In the genomic region with DNA sequence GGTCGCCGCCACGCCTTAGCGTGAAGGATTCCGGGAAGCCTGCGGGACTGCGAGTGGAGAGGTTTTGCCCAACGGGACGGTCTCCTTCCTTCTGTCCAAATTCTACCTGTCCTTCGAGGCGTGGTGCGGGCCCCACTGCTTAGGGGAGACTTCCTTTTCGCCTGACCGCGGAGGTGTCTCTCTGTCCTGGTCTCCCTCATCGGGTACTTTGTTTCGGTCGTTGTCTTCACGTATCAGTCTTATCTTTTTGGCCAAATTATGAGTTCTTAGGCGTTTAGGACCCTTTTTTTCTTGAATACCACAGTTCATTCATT, we compare ENCODE assay signal across 8 cellular contexts. TPM values are rescaled to one million over a fixed set of nuclear protein-coding genes. Genes with fewer than 3 reads are reported as not detected.
DNase-seq lines count a peak whose midpoint lies in the region; ATAC-seq, FAIRE-seq and TF ChIP-seq lines count a peak whose summit lies in the region.

No MANE protein-coding gene starts in this region.

- peaks cover 23% of the 10 kb centered on the region for H3K4me1 ChIP-seq in CD4-positive, CD25-positive, alpha-beta regulatory T cell (ENCODE audit: control insufficient read depth, insufficient read depth, low read length, poor library complexity, severe bottlenecking)
- peaks cover 12 to 13% of the 10 kb centered on the region in 2 experiments for H3K4me1 ChIP-seq in K562 (replicated peaks in 1 of 2; ENCODE audit: control insufficient read depth in 2 of 2, insufficient read depth in 2 of 2, low read length in 2 of 2)
- peaks cover 23 to 33% of the 10 kb centered on the region in 2 donors for H3K4me1 ChIP-seq in mucosa of rectum (ENCODE audit: control insufficient read depth in 2 of 2, insufficient read depth in 2 of 2, low read length in 2 of 2)

- no peak for FAIRE-seq in K562 (lab: Jason Lieb, UNC)

- H3K27me3 ChIP-seq in CD4-positive, CD25-positive, alpha-beta regulatory T cell (ENCODE audit: control insufficient read depth, insufficient read depth, low read length), result no peaks in the 10 kb centered on the region
- H3K27me3 ChIP-seq in K562 (ENCODE audit: control insufficient read depth in 2 of 2, insufficient read depth in 2 of 2, low read length in 2 of 2) (no peaks in the 10 kb centered on the region), mucosa of rectum (ENCODE audit: control insufficient read depth in 2 of 2, insufficient read depth in 2 of 2, low read length in 2 of 2) (no peaks in the 10 kb centered on the region)

- no peaks in the 10 kb centered on the region for H3K9me1 ChIP-seq in K562 (ENCODE audit: control insufficient read depth, insufficient read depth, low read length)

- 2% methylated on average over 20 of the region's 20 CpGs for WGBS in K562 (ENCODE audit: insufficient coverage, low coverage, missing lambda C conversion rate)

- no peak for TF ChIP-seq RAD21 in K562 (CRISPR knock-in tag; conservative IDR thresholded peaks at IDR 0.05 in 1 of 2, IDR thresholded peaks at IDR 0.05 in 1 of 2)

- H3K27ac ChIP-seq in CD4-positive, CD25-positive, alpha-beta regulatory T cell (ENCODE audit: insufficient read depth, low read length, poor library complexity, severe bottlenecking), result peak overlapping the region; percentile 84
- H3K27ac ChIP-seq in K562 (ENCODE audit: extremely low read depth, low read depth, low read length) (peak overlapping the region; percentile 68), mucosa of rectum (ENCODE audit: low read depth in 2 of 2, low read length in 2 of 2) (peak overlapping the region; percentile 82 to 89)

- intact Hi-C loops in K562 (cut with micrococcal nuclease), result loop anchor here (2.0 kb wide), 1 partner anchor 19 kb away; no protein-coding TSS in a partner anchor

- DNase-seq in CD4-positive, CD25-positive, alpha-beta regulatory T cell, result no peak
- no peak for DNase-seq in K562 (ENCODE audit: extremely low read depth in 1 of 4, low spot score in 3 of 4)
- DNase-seq in HEK293T (ENCODE audit: extremely low spot score), result no peak
- no peak for DNase-seq in LoVo (ENCODE audit: low spot score)
- no peak for DNase-seq in NCI-H82 treated with DMSO at 0.1 percent for 48 hours (lab: John Stamatoyannopoulos, UW; ENCODE audit: unreplicated experiment)

- peak overlapping the region; percentile 88 for H3K4me3 ChIP-seq in CD4-positive, CD25-positive, alpha-beta regulatory T cell (ENCODE audit: low read depth, low read length)
- H3K4me3 ChIP-seq in K562 (peak overlapping the region; percentile 86), mucosa of rectum (ENCODE audit: low read length in 2 of 2) (peak overlapping the region; percentile 93 to 100)

- no peak for TF ChIP-seq EP300 in K562 (IDR thresholded peaks at IDR 0.05; ENCODE audit: low read length)

- TF ChIP-seq CTCF in K562 (IDR thresholded peaks at IDR 0.05 in 2 of 3, conservative IDR thresholded peaks at IDR 0.05 in 1 of 3; ENCODE audit: insufficient read depth in 2 of 3, low read depth in 1 of 3, low read length in 3 of 3), result no peak

- BruUV-seq in K562 (replicated peaks; lab: Mats Ljungman, UMichigan), result TSS peak; percentile 80

- H3K36me3 ChIP-seq in CD4-positive, CD25-positive, alpha-beta regulatory T cell (ENCODE audit: control insufficient read depth, insufficient read depth, low read length), result peaks cover 19% of the 10 kb centered on the region
- H3K36me3 ChIP-seq in K562 (ENCODE audit: control insufficient read depth, insufficient read depth, low read length), result peaks cover 33% of the 10 kb centered on the region
- peaks cover 7 to 18% of the 10 kb centered on the region in 2 donors for H3K36me3 ChIP-seq in mucosa of rectum (ENCODE audit: control insufficient read depth in 2 of 2, insufficient read depth in 2 of 2, low read length in 2 of 2)

- H3K27ac Mint-ChIP-seq in CD4-positive, CD25-positive, alpha-beta regulatory T cell, result peak overlapping the region; percentile 86 to 97 (median 95)

- H3K9me3 Mint-ChIP-seq in CD4-positive, CD25-positive, alpha-beta regulatory T cell, result no peaks in the 10 kb centered on the region

- no peaks in the 10 kb centered on the region for H4K20me1 ChIP-seq in K562 (replicated peaks; ENCODE audit: control insufficient read depth, insufficient read depth, low read length)

- H3K36me3 Mint-ChIP-seq in CD4-positive, CD25-positive, alpha-beta regulatory T cell, result peaks cover 20% of the 10 kb centered on the region

- peak overlapping the region; percentile 95 for H3K4me2 ChIP-seq in K562 (ENCODE audit: insufficient read depth, low read length)

- POLR2A ChIA-PET in K562 (lab: Yijun Ruan, JAX) (interaction anchor here (0.7 to 1.6 kb wide), 5 partner anchors 12 to 79 kb away, joined by 3 to 6 read pairs (median 5); a partner anchor contains a TSS), HEK293T (lab: Yijun Ruan, JAX) (interaction anchor here (1.0 to 3.6 kb wide), 9 partner anchors 12 to 216 kb away, joined by 3 to 67 read pairs (median 4); a partner anchor contains a TSS)

- peak overlapping the region; percentile 96 for H2AFZ ChIP-seq in K562 (ENCODE audit: low read depth, low read length)

- no peaks in the 10 kb centered on the region for H3K27me3 Mint-ChIP-seq in CD4-positive, CD25-positive, alpha-beta regulatory T cell

- CTCF ChIA-PET in K562 (lab: Yijun Ruan, JAX; ENCODE audit: low intra/inter-chr PET ratio) (interaction anchor here (0.5 kb wide), 1 partner anchor 84 kb away, joined by 3 read pairs; a partner anchor contains a TSS), HEK293T (lab: Yijun Ruan, JAX) (no interaction called here)

- peak overlapping the region; percentile 92 to 95 (median 94) for H3K4me3 Mint-ChIP-seq in CD4-positive, CD25-positive, alpha-beta regulatory T cell

- no peak for TF ChIP-seq POLR2A in K562 (conservative IDR thresholded peaks at IDR 0.05)

- peaks cover 13 to 52% (median 35%) of the 10 kb centered on the region in 4 donors for H3K4me1 Mint-ChIP-seq in CD4-positive, CD25-positive, alpha-beta regulatory T cell

- H3K79me2 ChIP-seq in K562 (ENCODE audit: control insufficient read depth, insufficient read depth, low read length), result peaks cover 24% of the 10 kb centered on the region

- ATAC-seq in CD4-positive, CD25-positive, alpha-beta regulatory T cell (ENCODE audit: low read depth in 2 of 2), result no peak
- ATAC-seq in HG03064 (IDR thresholded peaks at IDR 0.05; ENCODE audit: low read depth, unreplicated experiment) (peak; percentile 13), K562 (no peak), GM18873 (IDR thresholded peaks at IDR 0.05; ENCODE audit: low FRiP score, unreplicated experiment) (no peak)

- H3K9ac ChIP-seq in K562 (ENCODE audit: insufficient read depth in 1 of 2, low read depth in 2 of 2, low read length in 2 of 2), result peak overlapping the region; percentile 82 to 96
- peak overlapping the region; percentile 83 to 92 for H3K9ac ChIP-seq in mucosa of rectum (ENCODE audit: low read depth in 1 of 2, low read length in 2 of 2)

- in situ Hi-C loops in K562 (cut with MboI), result no loop called here

- no peaks in the 10 kb centered on the region for H3K9me3 ChIP-seq in CD4-positive, CD25-positive, alpha-beta regulatory T cell (ENCODE audit: control insufficient read depth in 2 of 2, low read length in 2 of 2)
- H3K9me3 ChIP-seq in K562 (replicated peaks; ENCODE audit: control insufficient read depth, insufficient read depth, low read depth, low read length), result no peaks in the 10 kb centered on the region
- no peaks in the 10 kb centered on the region for H3K9me3 ChIP-seq in mucosa of rectum (ENCODE audit: control insufficient read depth in 2 of 2, low read length in 2 of 2)

RNA-seq across cellular contexts. Expression of a gene that starts 0.4 kb away (rescaled TPM):
- 24.4 TPM for total RNA-seq in CD4-positive, CD25-positive, alpha-beta regulatory T cell
- polyA plus RNA-seq in CD4-positive, CD25-positive, alpha-beta regulatory T cell, result 10 to 100 TPM in 3 of 4 donors, 1 to 10 TPM in 1; 10.0 to 18.1 (median 13.3) TPM
- 110 and 177 TPM in 2 replicates for total RNA-seq in K562 (2011; cell fraction: chromatin; rRNA removed; ENCODE audit: low replicate concordance)
- total RNA-seq in K562 (2011; cell fraction: nucleolus; rRNA removed), result 95.9 and 97.1 TPM in 2 replicates
- total RNA-seq in K562 (2011; cell fraction: nucleoplasm; rRNA removed), result 112 and 129 TPM in 2 replicates
- total RNA-seq in K562 (2014; rRNA removed) (15.1 and 17.0 TPM in 2 replicates), K562 (2014; rRNA removed; fragmentation: Illumina TruSeq; extraction: Trizol) (14.5 and 15.8 TPM in 2 replicates), K562 (2015; rRNA removed; fragmentation: Illumina TruSeq; extraction: Trizol) (13.8 and 13.9 TPM in 2 replicates), K562 (2021) (23.5 and 24.6 TPM in 2 replicates)
- polyA plus RNA-seq in K562 (2011; rRNA removed) (29.4 and 41.9 TPM in 2 replicates), K562 (2014; fragmentation: Illumina TruSeq; extraction: Trizol) (19.1 and 21.5 TPM in 2 replicates), K562 (2014; fragmentation: Nextera tagmentation; extraction: Ambion mirVana) (10 to 100 TPM; 22.5 to 34.1 TPM), K562 (2014; rRNA removed) (24.0 and 30.5 TPM in 2 replicates)
- polyA plus RNA-seq in K562 (2011; cell fraction: cytosol; rRNA removed), result 33.8 and 41.0 TPM in 2 replicates
- 89.9 and 99.2 TPM in 2 replicates for polyA plus RNA-seq in K562 (2011; cell fraction: nucleus; rRNA removed)
- polyA plus RNA-seq in K562 (2012), result 15.5 and 24.5 TPM in 2 replicates
- 32.2 and 33.0 TPM in 2 replicates for polyA minus RNA-seq in K562 (2011; rRNA and poly(A)+ RNA removed)
- 8.2 and 17.7 TPM in 2 replicates for polyA minus RNA-seq in K562 (2011; cell fraction: cytosol; rRNA and poly(A)+ RNA removed)
- polyA minus RNA-seq in K562 (2011; cell fraction: nucleus; rRNA and poly(A)+ RNA removed), result 28.0 and 41.1 TPM in 2 replicates

RNA-seq across cellular contexts. Expression of a gene that starts 14.6 kb away (rescaled TPM):
- 21.1 TPM for total RNA-seq in CD4-positive, CD25-positive, alpha-beta regulatory T cell
- polyA plus RNA-seq in CD4-positive, CD25-positive, alpha-beta regulatory T cell, result 1 to 10 TPM; 2.1 to 4.6 (median 4.5) TPM
- 55.3 and 136 TPM in 2 replicates for total RNA-seq in K562 (2011; cell fraction: chromatin; rRNA removed; ENCODE audit: low replicate concordance)
- total RNA-seq in K562 (2011; cell fraction: nucleolus; rRNA removed), result 108 and 111 TPM in 2 replicates
- 77.1 and 102 TPM in 2 replicates for total RNA-seq in K562 (2011; cell fraction: nucleoplasm; rRNA removed)
- total RNA-seq in K562 (2014; rRNA removed) (16.9 and 23.8 TPM in 2 replicates), K562 (2014; rRNA removed; fragmentation: Illumina TruSeq; extraction: Trizol) (6.9 and 11.8 TPM in 2 replicates), K562 (2015; rRNA removed; fragmentation: Illumina TruSeq; extraction: Trizol) (14.8 and 15.6 TPM in 2 replicates), K562 (2021) (34.1 and 41.2 TPM in 2 replicates)
- polyA plus RNA-seq in K562 (2011; rRNA removed) (10.8 and 19.6 TPM in 2 replicates), K562 (2014; fragmentation: Illumina TruSeq; extraction: Trizol) (29.7 and 34.7 TPM in 2 replicates), K562 (2014; fragmentation: Nextera tagmentation; extraction: Ambion mirVana) (1 to 10 TPM in 1 of 2 experiments, under 1 TPM in 1; 0.66 to 1.0 TPM), K562 (2014; rRNA removed) (22.4 and 25.7 TPM in 2 replicates)
- polyA plus RNA-seq in K562 (2011; cell fraction: cytosol; rRNA removed), result 13.0 and 21.3 TPM in 2 replicates
- polyA plus RNA-seq in K562 (2011; cell fraction: nucleus; rRNA removed), result 40.4 and 77.6 TPM in 2 replicates
- polyA plus RNA-seq in K562 (2012), result 20.0 and 49.0 TPM in 2 replicates
- polyA minus RNA-seq in K562 (2011; rRNA and poly(A)+ RNA removed), result 14.8 and 15.7 TPM in 2 replicates
- 14.0 and 18.9 TPM in 2 replicates for polyA minus RNA-seq in K562 (2011; cell fraction: cytosol; rRNA and poly(A)+ RNA removed)
- polyA minus RNA-seq in K562 (2011; cell fraction: nucleus; rRNA and poly(A)+ RNA removed), result 42.3 and 43.5 TPM in 2 replicates

RNA-seq across cellular contexts. Expression of a gene that starts 20.1 kb away (rescaled TPM):
- 22.5 TPM for total RNA-seq in CD4-positive, CD25-positive, alpha-beta regulatory T cell
- 10 to 100 TPM; 28.6 to 35.2 (median 32.6) TPM for polyA plus RNA-seq in CD4-positive, CD25-positive, alpha-beta regulatory T cell
- 270 and 472 TPM in 2 replicates for total RNA-seq in K562 (2011; cell fraction: chromatin; rRNA removed; ENCODE audit: low replicate concordance)
- 367 and 397 TPM in 2 replicates for total RNA-seq in K562 (2011; cell fraction: nucleolus; rRNA removed)
- 334 and 339 TPM in 2 replicates for total RNA-seq in K562 (2011; cell fraction: nucleoplasm; rRNA removed)
- total RNA-seq in K562 (2014; rRNA removed), result 29.9 and 44.1 TPM in 2 replicates
- total RNA-seq in K562 (2014; rRNA removed; fragmentation: Illumina TruSeq; extraction: Trizol), result 42.2 and 43.8 TPM in 2 replicates
- 35.3 and 40.0 TPM in 2 replicates for total RNA-seq in K562 (2015; rRNA removed; fragmentation: Illumina TruSeq; extraction: Trizol)
- total RNA-seq in K562 (2021), result 79.3 and 85.8 TPM in 2 replicates
- polyA plus RNA-seq in K562 (2011; rRNA removed), result 85.0 and 126 TPM in 2 replicates
- 181 and 307 TPM in 2 replicates for polyA plus RNA-seq in K562 (2011; cell fraction: cytosol; rRNA removed)
- 605 and 868 TPM in 2 replicates for polyA plus RNA-seq in K562 (2011; cell fraction: nucleus; rRNA removed)
- polyA plus RNA-seq in K562 (2012), result 55.2 and 59.1 TPM in 2 replicates
- 112 and 113 TPM in 2 replicates for polyA plus RNA-seq in K562 (2014; fragmentation: Illumina TruSeq; extraction: Trizol)
- 100 to 1,000 TPM in 1 of 2 experiments, 10 to 100 TPM in 1; 91.1 to 135 TPM for polyA plus RNA-seq in K562 (2014; fragmentation: Nextera tagmentation; extraction: Ambion mirVana)
- polyA plus RNA-seq in K562 (2014; rRNA removed), result 61.3 and 79.2 TPM in 2 replicates
- 93.3 and 126 TPM in 2 replicates for polyA minus RNA-seq in K562 (2011; rRNA and poly(A)+ RNA removed)
- 33.0 and 58.4 TPM in 2 replicates for polyA minus RNA-seq in K562 (2011; cell fraction: cytosol; rRNA and poly(A)+ RNA removed)
- 82.9 and 117 TPM in 2 replicates for polyA minus RNA-seq in K562 (2011; cell fraction: nucleus; rRNA and poly(A)+ RNA removed)

RNA-seq across cellular contexts. Expression of a gene that starts 27.1 kb away (rescaled TPM):
- total RNA-seq in CD4-positive, CD25-positive, alpha-beta regulatory T cell, result not detected
- not detected for polyA plus RNA-seq in CD4-positive, CD25-positive, alpha-beta regulatory T cell
- total RNA-seq in K562 (2011; cell fraction: chromatin; rRNA removed; ENCODE audit: low replicate concordance), result 0.37 and 1.3 TPM in 2 replicates
- total RNA-seq in K562 (2011; cell fraction: nucleolus; rRNA removed), result 0.13 and 0.50 TPM in 2 replicates
- 0.66 and 0.99 TPM in 2 replicates for total RNA-seq in K562 (2011; cell fraction: nucleoplasm; rRNA removed)
- 0.09 TPM in 1 of 2 replicates, not detected in the other for total RNA-seq in K562 (2014; rRNA removed)
- not detected in 2 replicates for total RNA-seq in K562 (2014; rRNA removed; fragmentation: Illumina TruSeq; extraction: Trizol)
- total RNA-seq in K562 (2015; rRNA removed; fragmentation: Illumina TruSeq; extraction: Trizol), result not detected in 2 replicates
- total RNA-seq in K562 (2021), result 0.11 and 0.13 TPM in 2 replicates
- 0.04 and 0.08 TPM in 2 replicates for polyA plus RNA-seq in K562 (2011; rRNA removed)
- 0.04 and 0.12 TPM in 2 replicates for polyA plus RNA-seq in K562 (2011; cell fraction: cytosol; rRNA removed)
- polyA plus RNA-seq in K562 (2011; cell fraction: nucleus; rRNA removed), result 0.59 and 0.63 TPM in 2 replicates
- 0.13 TPM in 1 of 2 replicates, not detected in the other for polyA plus RNA-seq in K562 (2012)
- polyA plus RNA-seq in K562 (2014; fragmentation: Illumina TruSeq; extraction: Trizol), result 0.07 and 0.11 TPM in 2 replicates
- polyA plus RNA-seq in K562 (2014; fragmentation: Nextera tagmentation; extraction: Ambion mirVana), result not detected
- polyA plus RNA-seq in K562 (2014; rRNA removed), result 0.03 and 0.05 TPM in 2 replicates
- 0.11 and 0.21 TPM in 2 replicates for polyA minus RNA-seq in K562 (2011; rRNA and poly(A)+ RNA removed)
- polyA minus RNA-seq in K562 (2011; cell fraction: cytosol; rRNA and poly(A)+ RNA removed), result not detected in 2 replicates
- 0.33 and 0.54 TPM in 2 replicates for polyA minus RNA-seq in K562 (2011; cell fraction: nucleus; rRNA and poly(A)+ RNA removed)

RNA-seq across cellular contexts. Expression of a gene that starts 37.1 kb away (rescaled TPM):
- 5.9 TPM for total RNA-seq in CD4-positive, CD25-positive, alpha-beta regulatory T cell
- 10 to 100 TPM; 11.2 to 15.5 (median 13.6) TPM for polyA plus RNA-seq in CD4-positive, CD25-positive, alpha-beta regulatory T cell
- 269 and 490 TPM in 2 replicates for total RNA-seq in K562 (2011; cell fraction: chromatin; rRNA removed; ENCODE audit: low replicate concordance)
- 337 and 417 TPM in 2 replicates for total RNA-seq in K562 (2011; cell fraction: nucleolus; rRNA removed)
- total RNA-seq in K562 (2011; cell fraction: nucleoplasm; rRNA removed), result 304 and 321 TPM in 2 replicates
- 82.8 and 118 TPM in 2 replicates for total RNA-seq in K562 (2014; rRNA removed)
- total RNA-seq in K562 (2014; rRNA removed; fragmentation: Illumina TruSeq; extraction: Trizol), result 108 and 113 TPM in 2 replicates
- 52.3 and 56.9 TPM in 2 replicates for total RNA-seq in K562 (2015; rRNA removed; fragmentation: Illumina TruSeq; extraction: Trizol)
- total RNA-seq in K562 (2021), result 272 and 282 TPM in 2 replicates
- 311 and 380 TPM in 2 replicates for polyA plus RNA-seq in K562 (2011; rRNA removed)
- 268 and 371 TPM in 2 replicates for polyA plus RNA-seq in K562 (2011; cell fraction: cytosol; rRNA removed)
- 618 and 678 TPM in 2 replicates for polyA plus RNA-seq in K562 (2011; cell fraction: nucleus; rRNA removed)
- polyA plus RNA-seq in K562 (2012), result 146 and 173 TPM in 2 replicates
- 286 and 323 TPM in 2 replicates for polyA plus RNA-seq in K562 (2014; fragmentation: Illumina TruSeq; extraction: Trizol)
- polyA plus RNA-seq in K562 (2014; fragmentation: Nextera tagmentation; extraction: Ambion mirVana), result 100 to 1,000 TPM; 308 to 385 TPM
- 294 and 314 TPM in 2 replicates for polyA plus RNA-seq in K562 (2014; rRNA removed)
- polyA minus RNA-seq in K562 (2011; rRNA and poly(A)+ RNA removed), result 161 and 230 TPM in 2 replicates
- 85.6 and 104 TPM in 2 replicates for polyA minus RNA-seq in K562 (2011; cell fraction: cytosol; rRNA and poly(A)+ RNA removed)
- 144 and 221 TPM in 2 replicates for polyA minus RNA-seq in K562 (2011; cell fraction: nucleus; rRNA and poly(A)+ RNA removed)
